In the genomic region with DNA sequence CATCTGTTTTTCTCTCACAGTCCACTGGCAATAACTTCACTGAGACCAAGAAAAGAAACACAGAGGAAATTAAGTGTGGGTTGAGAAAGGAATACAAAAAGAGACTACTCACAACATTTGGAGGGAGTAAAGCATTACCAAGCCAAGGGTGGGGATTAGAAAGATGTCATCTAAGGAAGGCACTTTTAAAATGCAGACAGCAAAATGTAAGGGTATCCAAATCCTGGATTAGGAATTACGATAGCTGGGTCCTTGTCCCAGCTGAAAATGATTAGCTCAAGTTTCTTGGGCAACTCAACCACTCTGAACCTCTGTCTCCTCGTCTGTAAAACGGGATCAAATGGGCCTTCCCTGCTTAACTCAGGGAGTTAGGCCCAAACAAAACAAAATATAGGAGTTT, we compare ENCODE assay signal across 12 cellular contexts. TPM values are rescaled to one million over a fixed set of nuclear protein-coding genes. Genes with fewer than 3 reads are reported as not detected.
DNase-seq lines count a peak whose midpoint lies in the region; ATAC-seq and TF ChIP-seq lines count a peak whose summit lies in the region.
"Had no signal": no experiment of that assay in that cellular context is flagged by ENCODE, and none has a peak within 500 bp of the region (broad histone marks: within the 10 kb centered on the region; RNA-seq: fewer than 3 reads in every experiment).

No MANE protein-coding gene starts in this region.

- H3K27ac Mint-ChIP-seq in activated CD4-positive, alpha-beta T cell treated with anti-CD3 and anti-CD28 coated beads, Interleukin-2, amount 10 ng/mL, durations not matched to agents 24 days and 14 days, result peak overlapping the region; percentile 4
- no peak overlapping the region for H3K27ac Mint-ChIP-seq in activated B cell treated with CpG ODN at 0.5 μM for 24 hours
- peak overlapping the region; percentile 41 for H3K27ac Mint-ChIP-seq in stimulated activated effector memory CD8-positive, alpha-beta T cell treated with anti-CD3 and anti-CD28 coated beads, Interleukin-12 subunit alpha, Interleukin-12 subunit beta, amount 100 ng/mL, for 72 hours

- peaks cover 2% of the 10 kb centered on the region for H3K27me3 Mint-ChIP-seq in activated CD4-positive, alpha-beta T cell treated with anti-CD3 and anti-CD28 coated beads, Interleukin-2, amount 10 ng/mL, durations not matched to agents 24 days and 14 days
- no peaks in the 10 kb centered on the region for H3K27me3 Mint-ChIP-seq in activated B cell treated with CpG ODN at 0.5 μM for 24 hours

- H3K27me3 ChIP-seq in iPS-18a (ENCODE audit: control insufficient read depth, insufficient read depth, low read length), result no peaks in the 10 kb centered on the region
- H3K27me3 ChIP-seq: cardiac muscle cell had no signal

- CTCF ChIA-PET in activated B cell treated with CpG ODN at 0.5 μM for 24 hours (lab: Charles Lee), result interaction anchor here (2.2 kb wide), 1 partner anchor 16 kb away, joined by 6 read pairs; no protein-coding TSS in a partner anchor

- DNase-seq in activated CD4-positive, alpha-beta T cell treated with anti-CD3 and anti-CD28 coated beads, Interleukin-2, amount 10 ng/mL, durations not matched to agents 24 days and 14 days, result no peak
- DNase-seq in activated CD4-positive, alpha-beta T cell treated with anti-CD3 and anti-CD28 coated beads, Interleukin-2, amount 50 U/mL, for 1 hour, result no peak
- DNase-seq in activated B cell treated with CpG ODN at 0.5 μM for 24 hours (no peak), HT-29 (ENCODE audit: low spot score) (no peak)
- DNase-seq in stimulated activated effector memory CD8-positive, alpha-beta T cell treated with anti-CD3 and anti-CD28 coated beads, Interleukin-12 subunit alpha, Interleukin-12 subunit beta, amount 100 ng/mL, for 72 hours (ENCODE audit: low spot score in 2 of 2), result no peak
- DNase-seq in activated CD4-positive, alpha-beta T cell treated with anti-CD3 and anti-CD28 coated beads for 48 hours, result no peak
- DNase-seq in activated CD8-positive, alpha-beta memory T cell treated with anti-CD3 and anti-CD28 coated beads, Interleukin-2, amount 50 U/mL, for 48 hours, result no peak
- DNase-seq: NCI-H2081, small intestine had no signal

- peaks cover 40% of the 10 kb centered on the region for H3K4me1 Mint-ChIP-seq in activated CD4-positive, alpha-beta T cell treated with anti-CD3 and anti-CD28 coated beads, Interleukin-2, amount 10 ng/mL, durations not matched to agents 24 days and 14 days
- peaks cover 49% of the 10 kb centered on the region for H3K4me1 Mint-ChIP-seq in activated B cell treated with CpG ODN at 0.5 μM for 24 hours
- peaks cover 63% of the 10 kb centered on the region for H3K4me1 Mint-ChIP-seq in stimulated activated effector memory CD8-positive, alpha-beta T cell treated with anti-CD3 and anti-CD28 coated beads, Interleukin-12 subunit alpha, Interleukin-12 subunit beta, amount 100 ng/mL, for 72 hours

- H3K4me3 ChIP-seq in iPS-18a (ENCODE audit: low read length), result peak overlapping the region; percentile 69
- H3K4me3 ChIP-seq: cardiac muscle cell had no signal

- no peak overlapping the region for H3K9ac ChIP-seq in iPS-18a (ENCODE audit: low read length)

- peaks cover 38% of the 10 kb centered on the region for H3K36me3 Mint-ChIP-seq in activated CD4-positive, alpha-beta T cell treated with anti-CD3 and anti-CD28 coated beads, Interleukin-2, amount 10 ng/mL, durations not matched to agents 24 days and 14 days (ENCODE audit: low read depth)
- peaks cover 44% of the 10 kb centered on the region for H3K36me3 Mint-ChIP-seq in activated B cell treated with CpG ODN at 0.5 μM for 24 hours (ENCODE audit: low read depth)
- peaks cover 60% of the 10 kb centered on the region for H3K36me3 Mint-ChIP-seq in stimulated activated effector memory CD8-positive, alpha-beta T cell treated with anti-CD3 and anti-CD28 coated beads, Interleukin-12 subunit alpha, Interleukin-12 subunit beta, amount 100 ng/mL, for 72 hours

- H3K4me3 Mint-ChIP-seq in activated CD4-positive, alpha-beta T cell treated with anti-CD3 and anti-CD28 coated beads, Interleukin-2, amount 10 ng/mL, durations not matched to agents 24 days and 14 days, result peak overlapping the region; percentile 88
- peak overlapping the region; percentile 94 for H3K4me3 Mint-ChIP-seq in activated B cell treated with CpG ODN at 0.5 μM for 24 hours
- peak overlapping the region; percentile 91 for H3K4me3 Mint-ChIP-seq in stimulated activated effector memory CD8-positive, alpha-beta T cell treated with anti-CD3 and anti-CD28 coated beads, Interleukin-12 subunit alpha, Interleukin-12 subunit beta, amount 100 ng/mL, for 72 hours

- peaks cover 9% of the 10 kb centered on the region for H3K9me3 Mint-ChIP-seq in activated CD4-positive, alpha-beta T cell treated with anti-CD3 and anti-CD28 coated beads, Interleukin-2, amount 10 ng/mL, durations not matched to agents 24 days and 14 days
- no peaks in the 10 kb centered on the region for H3K9me3 Mint-ChIP-seq in activated B cell treated with CpG ODN at 0.5 μM for 24 hours
- no peaks in the 10 kb centered on the region for H3K9me3 Mint-ChIP-seq in stimulated activated effector memory CD8-positive, alpha-beta T cell treated with anti-CD3 and anti-CD28 coated beads, Interleukin-12 subunit alpha, Interleukin-12 subunit beta, amount 100 ng/mL, for 72 hours

- intact Hi-C loops in activated CD4-positive, alpha-beta T cell treated with anti-CD3 and anti-CD28 coated beads, Interleukin-2, amount 10 ng/mL, durations not matched to agents 24 days and 14 days (cut with micrococcal nuclease), result loop anchor here (5.0 to 10.0 kb wide), 2 partner anchors 116 to 448 kb away; a partner anchor contains a TSS
- intact Hi-C loops in activated B cell treated with CpG ODN at 0.5 μM for 24 hours (cut with micrococcal nuclease), result loop anchor here (5.0 kb wide), 3 partner anchors 354 to 1681 kb away; a partner anchor contains a TSS

- peaks cover 66% of the 10 kb centered on the region for H3K4me1 ChIP-seq in iPS-18a (ENCODE audit: control insufficient read depth, low read depth, low read length)

- POLR2A ChIA-PET in activated B cell treated with CpG ODN at 0.5 μM for 24 hours (lab: Charles Lee), result interaction anchor here (1.6 kb wide), 1 partner anchor 13 kb away, joined by 3 read pairs; no protein-coding TSS in a partner anchor

- no peak for TF ChIP-seq CTCF in activated B cell treated with CpG ODN at 0.5 μM for 24 hours (IDR thresholded peaks at IDR 0.05)

- no peak for ATAC-seq in activated B cell treated with CpG ODN at 0.5 μM for 24 hours (ENCODE audit: low read depth)
- ATAC-seq in stimulated activated effector memory CD8-positive, alpha-beta T cell treated with anti-CD3 and anti-CD28 coated beads, Interleukin-12 subunit alpha, Interleukin-12 subunit beta, amount 100 ng/mL, for 72 hours, result no peak

- no peaks in the 10 kb centered on the region for H3K9me3 ChIP-seq in iPS-18a (ENCODE audit: control insufficient read depth, low read depth, low read length)

- no peak overlapping the region for H3K27ac ChIP-seq in iPS-18a (ENCODE audit: low read length)

- H3K36me3 ChIP-seq in iPS-18a (ENCODE audit: control insufficient read depth, low read depth, low read length), result peaks cover 29% of the 10 kb centered on the region

RNA-seq across cellular contexts. Expression of a gene that starts 2.2 kb away (rescaled TPM):
- 64.3 and 66.4 TPM in 2 replicates for total RNA-seq in activated CD4-positive, alpha-beta T cell treated with anti-CD3 and anti-CD28 coated beads, Interleukin-2, amount 10 ng/mL, durations not matched to agents 24 days and 14 days
- 73.7 and 88.0 TPM in 2 replicates for total RNA-seq in activated B cell treated with CpG ODN at 0.5 μM for 24 hours
- 42.1 and 50.2 TPM in 2 replicates for total RNA-seq in HT-29 (2014; rRNA removed; shearing (Covaris generic))

RNA-seq across cellular contexts. Expression of a gene that starts 17.1 kb away (rescaled TPM):
- total RNA-seq in activated CD4-positive, alpha-beta T cell treated with anti-CD3 and anti-CD28 coated beads, Interleukin-2, amount 10 ng/mL, durations not matched to agents 24 days and 14 days, result not detected in 2 replicates
- total RNA-seq in activated B cell treated with CpG ODN at 0.5 μM for 24 hours, result not detected in 2 replicates
- not detected in 2 replicates for total RNA-seq in HT-29 (2014; rRNA removed; shearing (Covaris generic))
- total RNA-seq: cardiac muscle cell, temporal lobe had no signal

RNA-seq across cellular contexts. Expression of a gene that starts 40.0 kb away (rescaled TPM):
- not detected in 2 replicates for total RNA-seq in activated CD4-positive, alpha-beta T cell treated with anti-CD3 and anti-CD28 coated beads, Interleukin-2, amount 10 ng/mL, durations not matched to agents 24 days and 14 days
- not detected in 2 replicates for total RNA-seq in activated B cell treated with CpG ODN at 0.5 μM for 24 hours
- total RNA-seq in HT-29 (2014; rRNA removed; shearing (Covaris generic)), result not detected in 2 replicates
- total RNA-seq: temporal lobe had no signal
